Comparison of ENCODE assay signal across 9 cellular contexts in genomic region chr16:30482366-30482765, GRCh38. TPM values are rescaled to one million over a fixed set of nuclear protein-coding genes. Genes with fewer than 3 reads are reported as not detected.
A peak's percentile ranks its signal among the peaks of the same experiment; 100 is the strongest.
DNase-seq lines count a peak whose midpoint lies in the region; ATAC-seq lines count a peak whose summit lies in the region.
"Had no signal": no experiment of that assay in that cellular context is flagged by ENCODE, and none has a peak within 500 bp of the region (broad histone marks: within the 10 kb centered on the region; RNA-seq: fewer than 3 reads in every experiment).

No MANE protein-coding gene starts in this region.

- H3K36me3 Mint-ChIP-seq in activated T-cell treated with anti-CD3 and anti-CD28 coated beads, Interleukin-2, amount 50 U/mL, for 72 hours (ENCODE audit: insufficient read depth in 2 of 2), result peaks cover 30 to 63% of the 10 kb centered on the region in 2 donors
- peaks cover 59% of the 10 kb centered on the region for H3K36me3 Mint-ChIP-seq in activated naive CD8-positive, alpha-beta T cell treated with anti-CD3 and anti-CD28 coated beads, Interleukin-2, amount 50 U/mL, for 24 hours (ENCODE audit: low read depth)

- ATAC-seq in activated T-cell treated with anti-CD3 and anti-CD28 coated beads, Interleukin-2, amount 50 U/mL, for 72 hours (replicated peaks in 1 of 2), result peak in 1 of 2 donors; percentile 48
- peak; percentile 39 for ATAC-seq in activated naive CD8-positive, alpha-beta T cell treated with anti-CD3 and anti-CD28 coated beads, Interleukin-2, amount 50 U/mL, for 24 hours
- ATAC-seq in stimulated activated naive CD8-positive, alpha-beta T cell treated with anti-CD3 and anti-CD28 coated beads, Interleukin-15, amount 100 ng/mL, for 72 hours, result peak; percentile 69
- ATAC-seq in HG02840 (IDR thresholded peaks at IDR 0.05; ENCODE audit: low FRiP score, unreplicated experiment), result no peak
- ATAC-seq in GM21786 (IDR thresholded peaks at IDR 0.05; ENCODE audit: unreplicated experiment), result no peak

- H3K27ac Mint-ChIP-seq in activated T-cell treated with anti-CD3 and anti-CD28 coated beads, Interleukin-2, amount 50 U/mL, for 72 hours, result peak overlapping the region; percentile 49
- H3K27ac Mint-ChIP-seq in activated naive CD8-positive, alpha-beta T cell treated with anti-CD3 and anti-CD28 coated beads, Interleukin-2, amount 50 U/mL, for 24 hours, result peak overlapping the region; percentile 57
- no peak overlapping the region for H3K27ac Mint-ChIP-seq in stimulated activated naive CD8-positive, alpha-beta T cell treated with anti-CD3 and anti-CD28 coated beads, Interleukin-15, amount 100 ng/mL, for 72 hours

- no peaks in the 10 kb centered on the region for H3K27me3 Mint-ChIP-seq in activated T-cell treated with anti-CD3 and anti-CD28 coated beads, Interleukin-2, amount 50 U/mL, for 72 hours (ENCODE audit: low read depth)
- H3K27me3 Mint-ChIP-seq in activated naive CD8-positive, alpha-beta T cell treated with anti-CD3 and anti-CD28 coated beads, Interleukin-2, amount 50 U/mL, for 24 hours, result no peaks in the 10 kb centered on the region
- H3K27me3 Mint-ChIP-seq in stimulated activated naive CD8-positive, alpha-beta T cell treated with anti-CD3 and anti-CD28 coated beads, Interleukin-15, amount 100 ng/mL, for 72 hours, result no peaks in the 10 kb centered on the region

- H3K4me1 Mint-ChIP-seq in activated T-cell treated with anti-CD3 and anti-CD28 coated beads, Interleukin-2, amount 50 U/mL, for 72 hours (ENCODE audit: low read depth), result peaks cover 69% of the 10 kb centered on the region
- peaks cover 32% of the 10 kb centered on the region for H3K4me1 Mint-ChIP-seq in activated naive CD8-positive, alpha-beta T cell treated with anti-CD3 and anti-CD28 coated beads, Interleukin-2, amount 50 U/mL, for 24 hours
- H3K4me1 Mint-ChIP-seq in stimulated activated naive CD8-positive, alpha-beta T cell treated with anti-CD3 and anti-CD28 coated beads, Interleukin-15, amount 100 ng/mL, for 72 hours, result peaks cover 80% of the 10 kb centered on the region

- H3K4me3 Mint-ChIP-seq in activated T-cell treated with anti-CD3 and anti-CD28 coated beads, Interleukin-2, amount 50 U/mL, for 72 hours, result no peak overlapping the region
- H3K4me3 Mint-ChIP-seq in activated naive CD8-positive, alpha-beta T cell treated with anti-CD3 and anti-CD28 coated beads, Interleukin-2, amount 50 U/mL, for 24 hours, result no peak overlapping the region
- no peak overlapping the region for H3K4me3 Mint-ChIP-seq in stimulated activated naive CD8-positive, alpha-beta T cell treated with anti-CD3 and anti-CD28 coated beads, Interleukin-15, amount 100 ng/mL, for 72 hours

- H3K9me3 Mint-ChIP-seq in activated T-cell treated with anti-CD3 and anti-CD28 coated beads, Interleukin-2, amount 50 U/mL, for 72 hours, result no peaks in the 10 kb centered on the region
- no peaks in the 10 kb centered on the region for H3K9me3 Mint-ChIP-seq in activated naive CD8-positive, alpha-beta T cell treated with anti-CD3 and anti-CD28 coated beads, Interleukin-2, amount 50 U/mL, for 24 hours
- H3K9me3 Mint-ChIP-seq in stimulated activated naive CD8-positive, alpha-beta T cell treated with anti-CD3 and anti-CD28 coated beads, Interleukin-15, amount 100 ng/mL, for 72 hours, result no peaks in the 10 kb centered on the region

- no peak for DNase-seq in activated T-cell treated with anti-CD3 and anti-CD28 coated beads, Interleukin-2, amount 50 U/mL, for 72 hours
- DNase-seq in activated T-cell treated with anti-CD3 and anti-CD28 coated beads, Interleukin-2, amount 50 U/mL, for 1 hour, result no peak
- no peak for DNase-seq in activated naive CD8-positive, alpha-beta T cell treated with anti-CD3 and anti-CD28 coated beads, Interleukin-2, amount 50 U/mL, for 24 hours
- no peak for DNase-seq in stimulated activated naive CD8-positive, alpha-beta T cell treated with anti-CD3 and anti-CD28 coated beads, Interleukin-15, amount 100 ng/mL, for 72 hours
- DNase-seq: C1 segment of cervical spinal cord, substantia nigra had no signal

RNA-seq across cellular contexts. Expression of gene ITGAL, which starts 9.8 kb away (rescaled TPM):
- total RNA-seq in activated T-cell treated with anti-CD3 and anti-CD28 coated beads, Interleukin-2, amount 50 U/mL, for 72 hours, result 100 to 1,000 TPM; 517 to 673 TPM
- total RNA-seq: LHCN-M2 had no signal

RNA-seq across cellular contexts. Expression of gene SEPHS2, which starts 36.7 kb away (rescaled TPM):
- 10 to 100 TPM; 67.0 to 82.1 TPM for total RNA-seq in activated T-cell treated with anti-CD3 and anti-CD28 coated beads, Interleukin-2, amount 50 U/mL, for 72 hours

RNA-seq across cellular contexts. Expression of gene ZNF768, which starts 44.0 kb away (rescaled TPM):
- 10 to 100 TPM; 21.0 to 22.5 TPM for total RNA-seq in activated T-cell treated with anti-CD3 and anti-CD28 coated beads, Interleukin-2, amount 50 U/mL, for 72 hours

RNA-seq across cellular contexts. Expression of gene ZNF747, which starts 52.3 kb away (rescaled TPM):
- 1 to 10 TPM; 8.3 to 9.2 TPM for total RNA-seq in activated T-cell treated with anti-CD3 and anti-CD28 coated beads, Interleukin-2, amount 50 U/mL, for 72 hours

RNA-seq across cellular contexts. Expression of gene DCTPP1, which starts 52.5 kb away (rescaled TPM):
- total RNA-seq in activated T-cell treated with anti-CD3 and anti-CD28 coated beads, Interleukin-2, amount 50 U/mL, for 72 hours, result 10 to 100 TPM; 56.5 to 78.8 TPM

Comparison
In these comparisons a context has a peak if more than half of its experiments do, and no peak if none do; other contexts are left out.
1. ATAC-seq: peak in activated naive CD8-positive, alpha-beta T cell treated with anti-CD3 and anti-CD28 coated beads, Interleukin-2, amount 50 U/mL, for 24 hours (single experiment) and stimulated activated naive CD8-positive, alpha-beta T cell treated with anti-CD3 and anti-CD28 coated beads, Interleukin-15, amount 100 ng/mL, for 72 hours (single experiment); none in HG02840 (single experiment) and GM21786 (single experiment).
2. H3K27ac Mint-ChIP-seq: peak in activated T-cell treated with anti-CD3 and anti-CD28 coated beads, Interleukin-2, amount 50 U/mL, for 72 hours (single experiment) and activated naive CD8-positive, alpha-beta T cell treated with anti-CD3 and anti-CD28 coated beads, Interleukin-2, amount 50 U/mL, for 24 hours (single experiment); none in stimulated activated naive CD8-positive, alpha-beta T cell treated with anti-CD3 and anti-CD28 coated beads, Interleukin-15, amount 100 ng/mL, for 72 hours (0 of 2).